In the genomic region with DNA sequence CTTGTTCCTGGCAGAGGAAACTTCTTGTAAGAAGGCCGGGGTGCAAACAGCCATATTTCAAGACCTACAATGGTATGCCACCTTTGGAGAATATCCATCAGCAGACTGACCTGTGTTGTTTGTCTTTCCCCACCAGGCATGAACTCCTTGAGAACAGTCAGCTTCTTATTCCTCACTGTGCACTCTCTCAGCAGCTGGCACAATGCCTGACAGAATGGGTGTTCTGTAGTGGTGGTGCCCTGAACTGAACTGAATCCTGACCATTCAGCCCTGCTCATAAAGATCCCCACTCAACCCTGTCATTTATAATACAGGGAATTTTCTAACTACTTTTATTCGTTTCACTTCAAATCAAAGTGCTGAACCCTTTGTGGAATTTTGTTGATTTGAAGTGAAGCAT, we compare ENCODE assay signal across 29 cellular contexts.
"Had no signal": no experiment of that assay in that cellular context is flagged by ENCODE, and none has a peak within 500 bp of the region (broad histone marks: within the 10 kb centered on the region; RNA-seq: fewer than 3 reads in every experiment).

No MANE protein-coding gene starts in this region.

- ATAC-seq: activated CD8-positive, alpha-beta T cell treated with anti-CD3 and anti-CD28 coated beads for 36 hours; activated T-cell treated with anti-CD3 and anti-CD28 coated beads, Interleukin-2, amount 50 U/mL, for 72 hours; activated T-helper 17 cell treated with anti-CD3 and anti-CD28 coated beads, Interleukin-2, amount 50 U/mL, for 72 hours; body of pancreas; Right ventricle myocardium inferior had no signal

- H3K4me1 ChIP-seq: ascending aorta, body of pancreas, breast epithelium, Peyer's patch had no signal

- DNase-seq: activated CD4-positive, alpha-beta T cell treated with anti-CD3 and anti-CD28 coated beads, Interleukin-2, amount 10 ng/mL, durations not matched to agents 24 days and 14 days; activated CD4-positive, alpha-beta T cell treated with anti-CD3 and anti-CD28 coated beads, Interleukin-2, amount 50 U/mL, for 4 hours; activated CD8-positive, alpha-beta T cell treated with anti-CD3 and anti-CD28 coated beads for 36 hours; activated effector memory CD4-positive, alpha-beta T cell treated with anti-CD3 and anti-CD28 coated beads, Interleukin-2, amount 50 U/mL, for 16 hours; activated naive CD4-positive, alpha-beta T cell; activated naive CD8-positive, alpha-beta T cell treated with anti-CD3 and anti-CD28 coated beads, Interleukin-2, amount 10 ng/mL, durations not matched to agents 7 days and 5 days; activated T-cell treated with anti-CD3 and anti-CD28 coated beads, Interleukin-2, amount 50 U/mL, for 1 hour; activated T-cell treated with anti-CD3 and anti-CD28 coated beads, Interleukin-2, amount 50 U/mL, for 72 hours; body of pancreas; Kasumi-1; KG1; NCI-H1092 treated with DMSO at 0.1 percent for 48 hours; NCI-H1417; NCI-H146; NCI-H187; NCI-H2029 treated with DMSO at 0.1 percent for 48 hours; NCI-H2107; NCI-H226; NCI-H446 treated with DMSO at 0.1 percent for 48 hours; NCI-H524; Peyer's patch; RPMI8226; SIG-M5; T1000 had no signal

- H3K36me3 ChIP-seq: ascending aorta, breast epithelium, Peyer's patch had no signal

- H3K4me3 ChIP-seq: ascending aorta, body of pancreas, breast epithelium, Peyer's patch, SK-N-MC had no signal

- H3K9me3 ChIP-seq: ascending aorta, body of pancreas, Peyer's patch had no signal

- H3K27me3 ChIP-seq: ascending aorta, body of pancreas, breast epithelium, Peyer's patch had no signal

- H3K27ac ChIP-seq: ascending aorta, body of pancreas, breast epithelium, Peyer's patch, SK-N-MC had no signal
